17 cellular contexts compared by ENCODE assay signal in the genomic region with DNA sequence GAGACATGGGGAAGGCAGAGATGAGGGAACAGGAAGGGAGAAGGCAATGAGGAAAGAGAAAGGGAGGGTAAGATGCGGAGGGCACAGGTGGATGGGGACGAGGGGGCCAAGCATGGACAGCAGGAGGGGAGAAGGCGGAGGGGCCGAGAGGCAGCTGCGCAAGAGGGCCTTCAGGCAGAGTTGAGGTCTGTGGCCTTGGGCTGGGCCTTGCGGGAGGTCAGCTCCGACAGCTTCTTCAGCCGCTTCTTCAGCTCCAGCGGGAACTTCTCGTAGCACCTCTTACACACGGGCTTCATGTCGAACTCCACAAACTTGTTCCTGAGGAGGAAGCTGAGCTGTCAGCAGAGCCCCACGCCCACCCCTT. TPM values are rescaled to one million over a fixed set of nuclear protein-coding genes. Genes with fewer than 3 reads are reported as not detected.
DNase-seq lines count a peak whose midpoint lies in the region; ATAC-seq, FAIRE-seq and TF ChIP-seq lines count a peak whose summit lies in the region.
"Had no signal": no experiment of that assay in that cellular context is flagged by ENCODE, and none has a peak within 500 bp of the region (broad histone marks: within the 10 kb centered on the region; RNA-seq: fewer than 3 reads in every experiment).

No MANE protein-coding gene starts in this region.

- H3K9ac ChIP-seq in BLaER1 treated with 17β-estradiol and CSF1 and Interleukin-3, amounts not matched to agents 10 nM and 100 nM, result peak overlapping the region in 8 of 11 experiments; percentile 58 to 92 (median 82); a peak in 15 of 22 replicates
- no peak overlapping the region for H3K9ac ChIP-seq in IMR-90 (ENCODE audit: low read depth, low read length)
- H3K9ac ChIP-seq in endodermal cell (ENCODE audit: extremely low read depth, low read length, poor library complexity, severe bottlenecking), result no peak overlapping the region

- peaks cover 12% of the 10 kb centered on the region for H3K9me1 ChIP-seq in IMR-90 (ENCODE audit: insufficient read depth, low read length)

- H3K9me2 ChIP-seq in GM23338 (ENCODE audit: insufficient read depth), result no peaks in the 10 kb centered on the region

- H3K36me3 ChIP-seq in BLaER1 treated with 17β-estradiol and CSF1 and Interleukin-3, amounts not matched to agents 10 nM and 100 nM, result no peaks in the 10 kb centered on the region
- H3K36me3 ChIP-seq in IMR-90 (ENCODE audit: control insufficient read depth, insufficient read depth, low read length) (peaks cover 2% of the 10 kb centered on the region; the same call in 1 of the 2 replicates), endodermal cell (ENCODE audit: control insufficient read depth, insufficient read depth, low read length) (no peaks in the 10 kb centered on the region), GM23338 (ENCODE audit: insufficient read depth) (no peaks in the 10 kb centered on the region)
- H3K36me3 ChIP-seq: BE2C, SJCRH30 had no signal

- H2BK120ac ChIP-seq in IMR-90 (ENCODE audit: low read depth, low read length), result peak overlapping the region; percentile 99

- H4K91ac ChIP-seq in IMR-90 (ENCODE audit: insufficient read depth, low read depth, low read length), result peak overlapping the region; percentile 66; the same call in 1 of the 2 replicates

- H3K56ac ChIP-seq in IMR-90 (ENCODE audit: extremely low read depth, insufficient read depth, low read length), result no peak overlapping the region

- H2BK15ac ChIP-seq in IMR-90 (ENCODE audit: low read depth, low read length), result no peak overlapping the region

- H3K18ac ChIP-seq in IMR-90 (ENCODE audit: low read depth, low read length), result no peak overlapping the region

- peak overlapping the region; percentile 88 to 100 (median 97) for H3K4me2 ChIP-seq in BLaER1 treated with 17β-estradiol and CSF1 and Interleukin-3, amounts not matched to agents 10 nM and 100 nM
- no peak overlapping the region for H3K4me2 ChIP-seq in IMR-90 (ENCODE audit: low read depth, low read length)
- no peak overlapping the region for H3K4me2 ChIP-seq in GM23338

- intact Hi-C loops in IMR-90 (cut with micrococcal nuclease), result no loop called here

- no peaks in the 10 kb centered on the region for H3K9me3 Mint-ChIP-seq in endodermal cell
- no peaks in the 10 kb centered on the region for H3K9me3 Mint-ChIP-seq in progenitor cell of endocrine pancreas (ENCODE audit: low read depth)
- no peaks in the 10 kb centered on the region for H3K9me3 Mint-ChIP-seq in GM23338

- no peak overlapping the region; a peak in 1 of 4 replicates for H4K8ac ChIP-seq in IMR-90 (ENCODE audit: low read depth in 2 of 2, low read length in 2 of 2)

- in situ Hi-C loops in IMR-90 (cut with MboI; ENCODE audit: low sequenced_read_pairs), result no loop called here

- TF ChIP-seq POLR2A in IMR-90 (IDR thresholded peaks at IDR 0.05; ENCODE audit: low read depth, low read length), result no peak
- no peak for TF ChIP-seq POLR2A in GM12891 (IDR thresholded peaks at IDR 0.05; ENCODE audit: low read depth, low read length)

- H3K27ac Mint-ChIP-seq in endodermal cell, result no peak overlapping the region
- peak overlapping the region; percentile 84 for H3K27ac Mint-ChIP-seq in progenitor cell of endocrine pancreas
- H3K27ac Mint-ChIP-seq in GM23338, result no peak overlapping the region

- peaks cover 0 to 11% of the 10 kb centered on the region in 2 experiments; a peak in 1 of 4 replicates for H3K79me1 ChIP-seq in IMR-90 (ENCODE audit: low read depth in 1 of 2, low read length in 2 of 2)

- no peak overlapping the region for H2AFZ ChIP-seq in IMR-90 (replicated peaks; ENCODE audit: low read length, poor library complexity)
- no peak overlapping the region for H2AFZ ChIP-seq in GM23338

- H3K4me1 Mint-ChIP-seq in endodermal cell (peaks cover 5% of the 10 kb centered on the region), progenitor cell of endocrine pancreas (ENCODE audit: low read depth) (peaks cover 5% of the 10 kb centered on the region), GM23338 (peaks cover 8% of the 10 kb centered on the region; the same call in 2 of the 3 replicates)

- no peak for FAIRE-seq in GM12891 (lab: Jason Lieb, UNC)
- FAIRE-seq: colon had no signal

- no peak overlapping the region for H3K23ac ChIP-seq in IMR-90 (ENCODE audit: low read depth, low read length)

- no peak for DNase-seq in IMR-90
- no peak for DNase-seq in endodermal cell
- DNase-seq in progenitor cell of endocrine pancreas (ENCODE audit: low spot score, unreplicated experiment), result no peak
- no peak for DNase-seq in NCI-H446 treated with DMSO at 0.1 percent for 48 hours (lab: John Stamatoyannopoulos, UW)
- DNase-seq in activated effector memory CD4-positive, alpha-beta T cell treated with anti-CD3 and anti-CD28 coated beads, Interleukin-2, amount 50 U/mL, for 16 hours, result no peak
- DNase-seq in GM12891 (ENCODE audit: insufficient read length, low spot score), result no peak
- DNase-seq in GM23338 (ENCODE audit: low spot score), result no peak
- DNase-seq: activated CD8-positive, alpha-beta memory T cell treated with anti-CD3 and anti-CD28 coated beads, Interleukin-2, amount 50 U/mL, for 48 hours; BE2C; SJCRH30; testis had no signal

- no peaks in the 10 kb centered on the region for H3K36me3 Mint-ChIP-seq in endodermal cell (ENCODE audit: low read depth)
- H3K36me3 Mint-ChIP-seq in progenitor cell of endocrine pancreas (ENCODE audit: insufficient read depth), result no peaks in the 10 kb centered on the region
- no peaks in the 10 kb centered on the region for H3K36me3 Mint-ChIP-seq in GM23338 (ENCODE audit: low read depth)

- TF ChIP-seq RAD21 in IMR-90 (IDR thresholded peaks at IDR 0.05; ENCODE audit: low read length), result no peak

- peaks cover 0 to 12% (median 0%) of the 10 kb centered on the region in 11 experiments; a peak in 2 of 22 replicates for H3K27me3 ChIP-seq in BLaER1 treated with 17β-estradiol and CSF1 and Interleukin-3, amounts not matched to agents 10 nM and 100 nM
- H3K27me3 ChIP-seq in IMR-90 (ENCODE audit: control insufficient read depth, insufficient read depth, low read length) (no peaks in the 10 kb centered on the region), endodermal cell (ENCODE audit: control insufficient read depth, insufficient read depth, low read length, poor library complexity, severe bottlenecking) (no peaks in the 10 kb centered on the region), GM23338 (ENCODE audit: insufficient read depth) (no peaks in the 10 kb centered on the region)
- H3K27me3 ChIP-seq: BE2C, SJCRH30, testis had no signal

- peak overlapping the region; percentile 49; the same call in 1 of the 2 replicates for H2BK20ac ChIP-seq in IMR-90 (ENCODE audit: low read depth, low read length)

- H2AK5ac ChIP-seq in IMR-90 (ENCODE audit: low read depth, low read length), result peak overlapping the region; percentile 90; the same call in 1 of the 2 replicates

- no peak for ATAC-seq in IMR-90 (ENCODE audit: low read depth)
- no peak for ATAC-seq in GM23338
- ATAC-seq: esophagus mucosa had no signal

- 98% methylated on average over 6 of the region's 13 CpGs; no CpG with 5 or more reads in 1 of the 2 experiments for WGBS in IMR-90 (ENCODE audit: extremely low coverage in 2 of 2, insufficient read length in 1 of 2), 2 experiments
- 95 to 96% methylated on average over 11 to 13 of the region's 13 CpGs for WGBS in endodermal cell (ENCODE audit: insufficient coverage in 1 of 2, insufficient read length in 1 of 2), 2 experiments

- no peaks in the 10 kb centered on the region for H4K20me1 ChIP-seq in BLaER1 treated with 17β-estradiol and CSF1 and Interleukin-3, amounts not matched to agents 10 nM and 100 nM
- no peaks in the 10 kb centered on the region; the same call in 1 of the 2 replicates for H4K20me1 ChIP-seq in IMR-90 (ENCODE audit: insufficient read depth, low read length)
- no peaks in the 10 kb centered on the region for H4K20me1 ChIP-seq in GM23338 (replicated peaks; ENCODE audit: insufficient read depth)

- H3K4me3 ChIP-seq in BLaER1 treated with 17β-estradiol and CSF1 and Interleukin-3, amounts not matched to agents 10 nM and 100 nM, result peak overlapping the region in 7 of 10 experiments; percentile 40 to 57 (median 47); a peak in 14 of 20 replicates
- H3K4me3 ChIP-seq in IMR-90 (ENCODE audit: insufficient read depth, low read depth, low read length), result no peak overlapping the region
- H3K4me3 ChIP-seq in endodermal cell (ENCODE audit: low read length), result no peak overlapping the region
- no peak overlapping the region for H3K4me3 ChIP-seq in GM23338
- H3K4me3 ChIP-seq: SJCRH30, testis had no signal

- H3F3A ChIP-seq in GM23338 (replicated peaks; ENCODE audit: low read depth), result no peaks in the 10 kb centered on the region

- peak overlapping the region; percentile 98 for H2AK9ac ChIP-seq in IMR-90 (replicated peaks; ENCODE audit: low read depth, low read length, poor library complexity)

- no peak overlapping the region for H3K14ac ChIP-seq in IMR-90 (replicated peaks; ENCODE audit: low read depth, low read length)

- no TSS peak for BruUV-seq in IMR-90 (replicated peaks; lab: Mats Ljungman, UMichigan)

- no peaks in the 10 kb centered on the region for H3K79me2 ChIP-seq in GM23338 (replicated peaks; ENCODE audit: insufficient read depth)

- no peak overlapping the region for H3K4me3 Mint-ChIP-seq in endodermal cell
- no peak overlapping the region for H3K4me3 Mint-ChIP-seq in progenitor cell of endocrine pancreas (ENCODE audit: low read depth)
- no peak overlapping the region for H3K4me3 Mint-ChIP-seq in GM23338

- CTCF ChIA-PET in IMR-90 (lab: Yijun Ruan, JAX), result interaction anchor here (1.7 kb wide), 1 partner anchor 11 kb away, joined by 5 read pairs; no protein-coding TSS in a partner anchor

- H2BK5ac ChIP-seq in IMR-90 (ENCODE audit: low read depth, low read length, poor library complexity, severe bottlenecking), result no peak overlapping the region

- no peak overlapping the region for H4K5ac ChIP-seq in IMR-90 (ENCODE audit: low read depth, low read length)

- POLR2A ChIA-PET in IMR-90 (lab: Charles Lee; ENCODE audit: unreplicated experiment), result no interaction called here

- no peaks in the 10 kb centered on the region for H3K9me3 ChIP-seq in BLaER1 treated with 17β-estradiol and CSF1 and Interleukin-3, amounts not matched to agents 10 nM and 100 nM (replicated peaks in 1 of 11)
- H3K9me3 ChIP-seq in IMR-90 (ENCODE audit: control insufficient read depth, insufficient read depth, low read length) (no peaks in the 10 kb centered on the region), endodermal cell (ENCODE audit: control insufficient read depth, low read length) (no peaks in the 10 kb centered on the region)
- H3K9me3 ChIP-seq: BE2C, SJCRH30, testis had no signal

- peaks cover 72 to 100% (median 100%) of the 10 kb centered on the region in 10 experiments for H3K4me1 ChIP-seq in BLaER1 treated with 17β-estradiol and CSF1 and Interleukin-3, amounts not matched to agents 10 nM and 100 nM
- peaks cover 11% of the 10 kb centered on the region for H3K4me1 ChIP-seq in IMR-90 (ENCODE audit: control insufficient read depth, insufficient read depth, low read length)
- peaks cover 7% of the 10 kb centered on the region for H3K4me1 ChIP-seq in endodermal cell (ENCODE audit: control insufficient read depth, insufficient read depth, low read length)
- peaks cover 10% of the 10 kb centered on the region; the same call in 1 of the 2 replicates for H3K4me1 ChIP-seq in GM23338 (ENCODE audit: insufficient read depth)

- dilution Hi-C loops in IMR-90 (cut with HindIII; ENCODE audit: low sequenced_read_pairs, unreplicated experiment), result no loop called here

- H3K4ac ChIP-seq in IMR-90 (ENCODE audit: low read depth, low read length), result no peak overlapping the region

- TF ChIP-seq CTCF in IMR-90 (conservative IDR thresholded peaks at IDR 0.05; ENCODE audit: low read depth, low read length) (no peak), endodermal cell (conservative IDR thresholded peaks at IDR 0.05) (no peak), progenitor cell of endocrine pancreas (IDR thresholded peaks at IDR 0.05; ENCODE audit: unreplicated experiment) (no peak), GM23338 (conservative IDR thresholded peaks at IDR 0.05; ENCODE audit: low read depth in 2 of 2) (no peak)

- H3K27me3 Mint-ChIP-seq in endodermal cell (ENCODE audit: insufficient read depth) (no peaks in the 10 kb centered on the region), progenitor cell of endocrine pancreas (no peaks in the 10 kb centered on the region), GM23338 (ENCODE audit: insufficient read depth, low read depth, poor library complexity) (peaks cover 2% of the 10 kb centered on the region)

- peak overlapping the region in 8 of 11 experiments; percentile 76 to 99 (median 92); a peak in 16 of 22 replicates for H3K27ac ChIP-seq in BLaER1 treated with 17β-estradiol and CSF1 and Interleukin-3, amounts not matched to agents 10 nM and 100 nM
- H3K27ac ChIP-seq in IMR-90 (ENCODE audit: insufficient read depth, low read length) (no peak overlapping the region), endodermal cell (ENCODE audit: low read depth, low read length) (peak overlapping the region; percentile 24), GM23338 (ENCODE audit: low read depth) (no peak overlapping the region)
- H3K27ac ChIP-seq: testis had no signal

RNA-seq across cellular contexts. Expression of a gene that starts 6.9 kb away (rescaled TPM):
- total RNA-seq in IMR-90 (2012; rRNA removed), result not detected in 2 replicates
- not detected in 2 replicates for polyA plus RNA-seq in IMR-90 (2012; rRNA removed)
- polyA plus RNA-seq in IMR-90 (2012; cell fraction: cytosol; rRNA removed), result not detected in 2 replicates
- polyA plus RNA-seq in IMR-90 (2012; cell fraction: nucleus; rRNA removed; ENCODE audit: low replicate concordance), result 0.04 TPM in 1 of 2 replicates, not detected in the other
- total RNA-seq in endodermal cell, result under 1 TPM in 1 of 2 donors, not detected in 1; 0.24 TPM
- polyA plus RNA-seq in endodermal cell (2013, experiment 1 of 2), result 5.0 TPM
- polyA plus RNA-seq in endodermal cell (2013, experiment 2 of 2), result 4.8 TPM
- total RNA-seq in progenitor cell of endocrine pancreas, result not detected in 2 replicates
- polyA plus RNA-seq in GM12891 (2012; ENCODE audit: low read depth, missing spikeins), result not detected
- total RNA-seq in GM23338 (2014; rRNA removed; shearing (Covaris generic)), result not detected in 2 replicates
- polyA plus RNA-seq in GM23338 (2016; fragmentation: Nextera tagmentation; extraction: Ambion mirVana), result not detected in 2 replicates
- total RNA-seq: Daoy, esophagus mucosa, lung microvascular endothelial cell, omental fat pad, SJCRH30 had no signal

RNA-seq across cellular contexts. Expression of a gene that starts 36.2 kb away (rescaled TPM):
- total RNA-seq in IMR-90 (2012; rRNA removed), result 1.1 and 1.3 TPM in 2 replicates
- 17.8 and 18.8 TPM in 2 replicates for polyA plus RNA-seq in IMR-90 (2012; rRNA removed)
- polyA plus RNA-seq in IMR-90 (2012; cell fraction: cytosol; rRNA removed), result 22.3 and 23.6 TPM in 2 replicates
- polyA plus RNA-seq in IMR-90 (2012; cell fraction: nucleus; rRNA removed; ENCODE audit: low replicate concordance), result 69.0 and 120 TPM in 2 replicates
- 1 to 10 TPM; 3.9 to 9.8 TPM for total RNA-seq in endodermal cell
- 4.8 TPM for polyA plus RNA-seq in endodermal cell (2013, experiment 1 of 2)
- 4.8 TPM for polyA plus RNA-seq in endodermal cell (2013, experiment 2 of 2)
- total RNA-seq in progenitor cell of endocrine pancreas, result 6.1 and 6.2 TPM in 2 replicates
- polyA plus RNA-seq in GM12891 (2012; ENCODE audit: low read depth, missing spikeins), result 1.5 TPM
- 1.3 and 1.6 TPM in 2 replicates for total RNA-seq in GM23338 (2014; rRNA removed; shearing (Covaris generic))
- 2.6 and 3.5 TPM in 2 replicates for polyA plus RNA-seq in GM23338 (2016; fragmentation: Nextera tagmentation; extraction: Ambion mirVana)

Comparison
In these comparisons a context has a peak if more than half of its experiments do, and no peak if none do; other contexts are left out.
1. H3K27ac ChIP-seq: peak in BLaER1 treated with 17β-estradiol and CSF1 and Interleukin-3, amounts not matched to agents 10 nM and 100 nM (8 of 11) and endodermal cell (single experiment); none in IMR-90 (single experiment) and GM23338 (single experiment).
2. H3K4me2 ChIP-seq: peak in BLaER1 treated with 17β-estradiol and CSF1 and Interleukin-3, amounts not matched to agents 10 nM and 100 nM (11 of 11); none in IMR-90 (single experiment) and GM23338 (single experiment).
3. H3K4me3 ChIP-seq: peak in BLaER1 treated with 17β-estradiol and CSF1 and Interleukin-3, amounts not matched to agents 10 nM and 100 nM (7 of 10); none in IMR-90 (single experiment), endodermal cell (single experiment) and GM23338 (single experiment).
4. H3K9ac ChIP-seq: peak in BLaER1 treated with 17β-estradiol and CSF1 and Interleukin-3, amounts not matched to agents 10 nM and 100 nM (8 of 11); none in IMR-90 (single experiment) and endodermal cell (single experiment).